In the genomic region with DNA sequence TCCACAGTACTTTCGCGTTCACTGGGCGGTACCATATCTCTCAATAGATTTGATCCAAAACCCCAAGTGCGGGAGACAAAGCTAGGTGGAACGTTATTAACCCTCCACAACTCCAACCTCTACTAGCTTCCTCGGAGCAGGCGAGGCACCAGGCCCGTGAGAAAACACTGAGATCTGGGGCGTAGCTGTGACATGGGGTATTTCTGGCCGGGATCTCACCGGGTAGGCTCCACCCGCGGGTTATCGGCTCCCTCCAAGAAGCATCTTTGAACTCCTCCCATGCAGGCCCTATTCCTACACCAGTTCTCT, we compare ENCODE assay signal across 8 cellular contexts. TPM values are rescaled to one million over a fixed set of nuclear protein-coding genes. Genes with fewer than 3 reads are reported as not detected.
DNase-seq lines count a peak whose midpoint lies in the region; ATAC-seq, FAIRE-seq and TF ChIP-seq lines count a peak whose summit lies in the region.

No MANE protein-coding gene starts in this region.

- no peak for TF ChIP-seq CTCF in SU-DHL-6 (IDR thresholded peaks at IDR 0.05; ENCODE audit: insufficient read depth, low read length, poor library complexity, severe bottlenecking)
- no peak for TF ChIP-seq CTCF in fibroblast of mammary gland (conservative IDR thresholded peaks at IDR 0.05; ENCODE audit: control insufficient read depth, insufficient read depth, low read depth, low read length)
- TF ChIP-seq CTCF in pancreas (IDR thresholded peaks at IDR 0.05): no peak

- H3K27ac ChIP-seq in SU-DHL-6 (ENCODE audit: low read depth, low read length) (no peak overlapping the region), pancreas (peak overlapping the region; percentile 63 to 78 (median 74))

- 0 to 1% methylated on average over 14 of the region's 14 CpGs for WGBS in pancreas, 2 donors

- H3K4me1 ChIP-seq in pancreas: peaks cover 6 to 10% (median 8%) of the 10 kb centered on the region in 3 donors

- H3K79me2 ChIP-seq in SU-DHL-6 (ENCODE audit: insufficient read depth, low read length): peaks cover 38% of the 10 kb centered on the region

- H3K4me2 ChIP-seq in SU-DHL-6 (ENCODE audit: low read depth, low read length, poor library complexity, severe bottlenecking): peak overlapping the region; percentile 99

- DNase-seq in stimulated activated CD8-positive, alpha-beta memory T cell treated with anti-CD3 and anti-CD28 coated beads, Interleukin-15, amount 100 ng/mL, for 24 hours (ENCODE audit: low read depth): peak; percentile 35
- no peak for DNase-seq in stimulated activated CD8-positive, alpha-beta memory T cell treated with anti-CD3 and anti-CD28 coated beads, Interleukin-4, amount 100 ng/mL, for 48 hours
- DNase-seq in fibroblast of mammary gland (ENCODE audit: low read depth): no peak
- DNase-seq in pancreas: peak in 1 of 6 donors; percentile 53
- DNase-seq in NCI-H1436 treated with DMSO at 0.1 percent for 48 hours (lab: John Stamatoyannopoulos, UW): no peak
- DNase-seq in NCI-H446 treated with DMSO at 0.1 percent for 48 hours (lab: John Stamatoyannopoulos, UW): no peak

- H3K36me3 ChIP-seq in SU-DHL-6 (ENCODE audit: low read length): peaks cover 7% of the 10 kb centered on the region; the same call in 1 of the 2 replicates
- H3K36me3 ChIP-seq in pancreas: peaks cover 0 to 5% (median 0%) of the 10 kb centered on the region in 3 donors

- H4K20me1 ChIP-seq in SU-DHL-6 (ENCODE audit: low read depth, low read length): peaks cover 7% of the 10 kb centered on the region; the same call in 1 of the 2 replicates

- no peak for FAIRE-seq in pancreas (lab: Jason Lieb, UNC)

- H3K9me3 ChIP-seq in SU-DHL-6 (ENCODE audit: insufficient read depth, low read length) (no peaks in the 10 kb centered on the region), pancreas (no peaks in the 10 kb centered on the region)

- intact Hi-C loops in pancreas (cut with DNase I): no loop called here

- peak overlapping the region; percentile 99 for H2AFZ ChIP-seq in SU-DHL-6 (ENCODE audit: low read depth, low read length, severe bottlenecking)

- peak overlapping the region; percentile 95 for H3K9ac ChIP-seq in SU-DHL-6 (ENCODE audit: low read length)

- H3K4me3 ChIP-seq in SU-DHL-6 (ENCODE audit: insufficient read depth, low read length, poor library complexity, severe bottlenecking): peak overlapping the region; percentile 100
- peak overlapping the region; percentile 78 for H3K4me3 ChIP-seq in fibroblast of mammary gland (ENCODE audit: control insufficient read depth, low read depth, low read length)
- peak overlapping the region; percentile 86 to 99 (median 92) for H3K4me3 ChIP-seq in pancreas

- H3F3A ChIP-seq in SU-DHL-6 (ENCODE audit: insufficient read depth): no peaks in the 10 kb centered on the region; the same call in 1 of the 2 replicates

- peak; percentile 59 for ATAC-seq in HG02884 (IDR thresholded peaks at IDR 0.05; ENCODE audit: unreplicated experiment)
- ATAC-seq in pancreas: peak; percentile 59 to 72 (median 70)

- H3K9me2 ChIP-seq in SU-DHL-6 (replicated peaks; ENCODE audit: insufficient read depth, low read length): no peaks in the 10 kb centered on the region

- H3K27me3 ChIP-seq in SU-DHL-6 (ENCODE audit: low read length) (0 out of 2 replicates have a peak, but pooled peaks cover 3% of the 10 kb centered on the region), pancreas (no peaks in the 10 kb centered on the region)

RNA-seq across cellular contexts. Expression of a gene that starts 0.3 kb away (rescaled TPM):
- total RNA-seq in pancreas: 10 to 100 TPM; 11.0 to 20.7 (median 17.4) TPM
- polyA plus RNA-seq in pancreas: 10 to 100 TPM in 1 of 2 donors, 1 to 10 TPM in 1; 6.1 to 12.2 TPM

RNA-seq across cellular contexts. Expression of a gene that starts 12.0 kb away (rescaled TPM):
- total RNA-seq in pancreas: 1 to 10 TPM; 1.9 to 3.5 (median 2.3) TPM
- 1 to 10 TPM in 1 of 2 donors, under 1 TPM in 1; 0.68 to 2.3 TPM for polyA plus RNA-seq in pancreas
